ENCODE assay signal across 9 cellular contexts in the genomic region with DNA sequence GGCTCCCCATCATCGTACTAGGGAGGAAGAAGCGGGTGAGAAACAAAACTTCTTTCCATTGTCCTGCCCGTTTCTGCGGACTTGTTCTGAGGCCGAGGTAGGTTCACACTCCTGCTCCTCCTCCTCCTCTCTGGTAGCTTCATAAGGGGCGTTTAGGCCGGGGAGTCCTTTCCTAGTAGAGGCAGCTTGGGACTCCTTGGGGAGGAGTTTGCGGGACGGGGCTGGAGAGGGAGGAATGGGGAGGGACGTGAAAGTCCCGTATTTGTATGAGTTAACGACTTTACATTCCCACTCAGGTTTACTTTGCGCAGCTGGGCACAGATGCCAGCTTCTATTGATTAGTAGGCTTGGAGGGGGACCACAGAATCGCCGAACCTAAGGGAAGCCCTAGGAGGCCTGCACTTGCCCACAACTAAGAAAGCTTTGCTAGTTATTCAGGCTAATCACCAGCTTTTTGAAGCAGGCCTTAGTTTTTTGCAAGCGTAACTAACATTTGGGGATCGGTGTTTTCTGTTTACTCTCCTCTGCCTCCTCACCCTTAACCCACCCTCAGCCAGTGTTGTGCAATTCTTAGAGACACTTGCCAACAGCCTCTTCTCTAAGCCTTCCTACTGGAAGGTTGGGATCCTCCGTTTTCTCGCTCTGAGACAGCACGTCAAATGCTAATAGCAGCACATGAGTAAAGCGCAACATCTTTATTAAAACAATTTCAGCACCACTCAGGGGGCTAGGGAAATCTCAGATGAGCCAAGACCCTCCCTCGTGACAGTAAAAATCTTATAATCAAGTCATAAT. TPM values are rescaled to one million over a fixed set of nuclear protein-coding genes. Genes with fewer than 3 reads are reported as not detected.
DNase-seq lines count a peak whose midpoint lies in the region; ATAC-seq and TF ChIP-seq lines count a peak whose summit lies in the region.
"Had no signal": no experiment of that assay in that cellular context is flagged by ENCODE, and none has a peak within 500 bp of the region (broad histone marks: within the 10 kb centered on the region; RNA-seq: fewer than 3 reads in every experiment).

No MANE protein-coding gene starts in this region.

- H3K4me1 ChIP-seq in MM.1S (ENCODE audit: low read length) (no peaks in the 10 kb centered on the region), mucosa of rectum (ENCODE audit: control insufficient read depth in 2 of 2, insufficient read depth in 2 of 2, low read length in 2 of 2) (peaks cover 45 to 66% of the 10 kb centered on the region in 2 donors)
- peaks cover 17% of the 10 kb centered on the region for H3K4me1 ChIP-seq in effector memory CD4-positive, alpha-beta T cell (ENCODE audit: control insufficient read depth, insufficient read depth, low read length, poor library complexity, severe bottlenecking)

- CTCF ChIA-PET in T-cell (lab: Charles Lee): interaction anchor here (1.0 to 4.7 kb wide), 4 partner anchors 22 to 357 kb away, joined by 3 to 34 read pairs (median 4); a partner anchor contains a TSS

- POLR2A ChIA-PET in T-cell (lab: Charles Lee): interaction anchor here in 1 of 2 donors (2.1 kb wide), 1 partner anchor 72 kb away, joined by 7 read pairs; no protein-coding TSS in a partner anchor

- H3K27ac Mint-ChIP-seq in T-cell: peak overlapping the region in 1 of 2 donors; percentile 66

- H3K36me3 ChIP-seq in MM.1S (replicated peaks; ENCODE audit: insufficient read depth, low read length): no peaks in the 10 kb centered on the region
- H3K36me3 ChIP-seq in effector memory CD4-positive, alpha-beta T cell (ENCODE audit: control insufficient read depth, insufficient read depth, low read length): no peaks in the 10 kb centered on the region
- peaks cover 0 to 3% of the 10 kb centered on the region in 2 donors for H3K36me3 ChIP-seq in mucosa of rectum (ENCODE audit: control insufficient read depth in 2 of 2, insufficient read depth in 2 of 2, low read length in 2 of 2)

- peak overlapping the region; percentile 91 for H3K9ac ChIP-seq in MM.1S (ENCODE audit: low read length)
- peak overlapping the region; percentile 99 for H3K9ac ChIP-seq in mucosa of rectum (ENCODE audit: low read depth in 1 of 2, low read length in 2 of 2)

- H3K9me2 ChIP-seq in MM.1S (replicated peaks; ENCODE audit: insufficient read depth, low read length): no peaks in the 10 kb centered on the region

- H2AFZ ChIP-seq in MM.1S (ENCODE audit: low read length): peak overlapping the region; percentile 88

- peak overlapping the region; percentile 99; the same call in 1 of the 2 replicates for H3K27ac ChIP-seq in MM.1S (ENCODE audit: low read length)
- peak overlapping the region; percentile 94 for H3K27ac ChIP-seq in effector memory CD4-positive, alpha-beta T cell (ENCODE audit: insufficient read depth, low read length, poor library complexity, severe bottlenecking)
- H3K27ac ChIP-seq in mucosa of rectum (ENCODE audit: low read depth in 2 of 2, low read length in 2 of 2): peak overlapping the region; percentile 99 to 100

- no peaks in the 10 kb centered on the region for H4K20me1 ChIP-seq in MM.1S (ENCODE audit: insufficient read depth, low read length)

- H3K4me3 ChIP-seq in MM.1S (ENCODE audit: low read length): peak overlapping the region; percentile 77
- H3K4me3 ChIP-seq in effector memory CD4-positive, alpha-beta T cell (ENCODE audit: insufficient read depth, low read depth, low read length, poor library complexity, severe bottlenecking): peak overlapping the region; percentile 81
- H3K4me3 ChIP-seq in mucosa of rectum (ENCODE audit: low read length in 2 of 2): peak overlapping the region; percentile 91 to 96

- DNase-seq in DMS 273 (lab: John Stamatoyannopoulos, UW; ENCODE audit: unreplicated experiment) (peak; percentile 82), MM.1S (no peak), T-cell (no peak), islet precursor cell (no peak), NCI-H1694 treated with DMSO at 0.1 percent for 48 hours (lab: John Stamatoyannopoulos, UW) (no peak)
- DNase-seq in effector memory CD4-positive, alpha-beta T cell: no peak
- no peak for DNase-seq in activated naive CD4-positive, alpha-beta T cell treated with anti-CD3 and anti-CD28 coated beads, Interleukin-2, amount 50 U/mL, for 16 hours

- H3K4me3 Mint-ChIP-seq in T-cell: no peak overlapping the region

- no peaks in the 10 kb centered on the region for H3K9me3 Mint-ChIP-seq in T-cell

- no peaks in the 10 kb centered on the region for H3K9me3 ChIP-seq in MM.1S (replicated peaks; ENCODE audit: insufficient read depth, low read length)
- no peaks in the 10 kb centered on the region for H3K9me3 ChIP-seq in effector memory CD4-positive, alpha-beta T cell (ENCODE audit: control insufficient read depth, low read length)
- H3K9me3 ChIP-seq in mucosa of rectum (ENCODE audit: control insufficient read depth in 2 of 2, low read length in 2 of 2): no peaks in the 10 kb centered on the region

- no peaks in the 10 kb centered on the region for H3K79me2 ChIP-seq in MM.1S (ENCODE audit: low read length)

- TF ChIP-seq CTCF in MM.1S (IDR thresholded peaks at IDR 0.05; ENCODE audit: low read length): no peak

- peak overlapping the region; percentile 97 for H3K4me2 ChIP-seq in MM.1S (ENCODE audit: low read depth, low read length)

- no peak for ATAC-seq in T-cell (replicated peaks in 1 of 4)

- H3K4me1 Mint-ChIP-seq in T-cell: peaks cover 5 to 28% (median 7%) of the 10 kb centered on the region in 3 donors

- no peaks in the 10 kb centered on the region for H3K27me3 Mint-ChIP-seq in T-cell

- H3K27me3 ChIP-seq in MM.1S (replicated peaks; ENCODE audit: insufficient read depth, low read length): no peaks in the 10 kb centered on the region
- H3K27me3 ChIP-seq in effector memory CD4-positive, alpha-beta T cell (replicated peaks; ENCODE audit: control insufficient read depth, insufficient read depth, low read length, poor library complexity, severe bottlenecking): no peaks in the 10 kb centered on the region
- H3K27me3 ChIP-seq in mucosa of rectum (ENCODE audit: control insufficient read depth in 2 of 2, insufficient read depth in 2 of 2, low read length in 2 of 2): no peaks in the 10 kb centered on the region

- H3K36me3 Mint-ChIP-seq in T-cell: no peaks in the 10 kb centered on the region

- peaks cover 49% of the 10 kb centered on the region for H3F3A ChIP-seq in MM.1S (ENCODE audit: insufficient read depth, low read length)

RNA-seq across cellular contexts. Expression of a gene that starts 0.5 kb away (rescaled TPM):
- total RNA-seq in T-cell: under 1 TPM in 4 of 5 donors, not detected in 1; 0.46 to 0.86 (median 0.56) TPM

RNA-seq across cellular contexts. Expression of a gene that starts 3.7 kb away (rescaled TPM):
- total RNA-seq in T-cell: 1 to 10 TPM in 1 of 5 donors, under 1 TPM in 2, not detected in 2; 0.85 to 1.4 (median 0.99) TPM

RNA-seq across cellular contexts. Expression of a gene that starts 43.4 kb away (rescaled TPM):
- total RNA-seq in T-cell: not detected
- total RNA-seq: T-helper 1 cell treated with Interleukin-12 subunit alpha and Interleukin-12 subunit beta and Interleukin-4 antibody, amounts not matched to agents 30 ng/mL and 1 ng/mL, for 36 hours had no signal
